ENCODE assay signal across 8 cellular contexts in the genomic region with DNA sequence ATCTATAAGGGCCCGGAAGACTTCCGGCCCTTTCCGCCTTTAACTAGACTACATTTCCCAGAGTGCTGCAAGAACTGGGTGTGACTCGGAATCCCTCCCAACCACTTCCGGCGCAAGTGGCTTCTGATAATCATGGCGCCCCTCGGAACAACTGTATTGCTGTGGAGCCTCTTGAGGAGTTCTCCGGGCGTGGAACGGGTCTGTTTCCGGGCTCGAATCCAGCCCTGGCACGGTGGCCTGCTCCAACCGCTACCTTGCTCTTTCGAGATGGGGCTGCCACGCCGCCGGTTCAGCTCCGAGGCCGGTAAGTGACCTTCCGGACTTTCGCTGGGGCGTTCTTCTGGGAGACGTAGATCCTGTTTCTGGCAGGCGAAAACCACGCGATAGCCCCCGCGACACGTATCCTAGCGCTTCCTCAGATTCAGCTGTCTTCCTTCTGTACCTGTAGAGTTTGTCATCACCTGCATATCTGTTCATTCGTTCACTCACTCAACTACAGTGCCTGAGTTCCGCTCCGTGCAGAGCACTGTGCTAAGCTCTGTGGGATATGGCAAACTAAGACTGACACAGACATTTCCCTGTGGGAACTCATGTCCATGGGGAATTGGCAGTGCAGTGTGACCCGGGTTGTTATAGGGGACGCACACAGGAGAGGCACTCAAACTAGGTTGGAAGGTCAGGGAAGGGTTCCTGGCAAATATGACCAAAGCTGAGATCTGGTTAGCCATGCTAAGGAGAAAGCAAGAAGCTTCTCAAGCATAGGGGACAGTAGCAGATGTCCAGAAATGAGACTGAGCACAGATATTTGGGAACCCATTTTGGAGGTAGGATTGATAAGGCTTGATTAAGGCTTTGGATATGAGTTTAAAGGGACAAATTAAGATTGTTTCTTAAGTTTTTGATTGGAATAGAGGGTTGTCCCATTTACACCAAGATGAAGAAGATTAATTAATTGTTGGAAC. TPM values are rescaled to one million over a fixed set of nuclear protein-coding genes. Genes with fewer than 3 reads are reported as not detected.
DNase-seq lines count a peak whose midpoint lies in the region; ATAC-seq and TF ChIP-seq lines count a peak whose summit lies in the region.

TSS of gene MRPS22 (plus strand) at position 126 of the 962 bp plus-strand sequence. CDS start at position 133, 7 bp downstream.

- H3K4me3 Mint-ChIP-seq in activated CD4-positive, alpha-beta T cell treated with anti-CD3 and anti-CD28 coated beads, Interleukin-2, amount 10 ng/mL, durations not matched to agents 7 days and 5 days, result peak within 1 kb of the TSS; percentile 2

- peak; percentile 98 for ATAC-seq in GM19328 (IDR thresholded peaks at IDR 0.05; ENCODE audit: unreplicated experiment)
- peak; percentile 98 for ATAC-seq in HG03520 (IDR thresholded peaks at IDR 0.05; ENCODE audit: unreplicated experiment)
- ATAC-seq in left lung, result peak; percentile 99

- intact Hi-C loops in left lung (cut with DNase I), result no loop called here

- H3K27me3 ChIP-seq in BJ (ENCODE audit: control insufficient read depth, insufficient read depth, low read length) (no peaks in the 10 kb centered on the region), left lung (peaks cover 0 to 6% of the 10 kb centered on the region in 2 donors)

- H3K36me3 ChIP-seq in BJ (ENCODE audit: control insufficient read depth, insufficient read depth, low read length), result 0 out of 2 replicates have a peak, but pooled peaks cover 6% of the 10 kb centered on the region
- H3K36me3 ChIP-seq in left lung, result peaks cover 0 to 24% of the 10 kb centered on the region in 2 donors

- TF ChIP-seq CTCF in BJ (IDR thresholded peaks at IDR 0.05; ENCODE audit: insufficient read depth, low read depth, low read length) (no peak), left lung (IDR thresholded peaks at IDR 0.05) (no peak)

- peaks cover 11 to 17% of the 10 kb centered on the region in 2 donors for H3K4me1 ChIP-seq in left lung

- peaks cover 5% of the 10 kb centered on the region for H3K27me3 Mint-ChIP-seq in activated CD4-positive, alpha-beta T cell treated with anti-CD3 and anti-CD28 coated beads, Interleukin-2, amount 10 ng/mL, durations not matched to agents 7 days and 5 days

- no peak within 1 kb of the TSS for H3K27ac Mint-ChIP-seq in activated CD4-positive, alpha-beta T cell treated with anti-CD3 and anti-CD28 coated beads, Interleukin-2, amount 10 ng/mL, durations not matched to agents 7 days and 5 days

- peaks cover 9% of the 10 kb centered on the region for H3K4me1 Mint-ChIP-seq in activated CD4-positive, alpha-beta T cell treated with anti-CD3 and anti-CD28 coated beads, Interleukin-2, amount 10 ng/mL, durations not matched to agents 7 days and 5 days

- CTCF ChIA-PET in BJ (lab: Yijun Ruan, JAX), result interaction anchor here (0.8 to 2.0 kb wide), 2 partner anchors 12 to 232 kb away, joined by 3 to 8 read pairs; no protein-coding TSS in a partner anchor
- CTCF ChIA-PET in activated CD4-positive, alpha-beta T cell treated with anti-CD3 and anti-CD28 coated beads, Interleukin-2, amount 10 ng/mL, durations not matched to agents 7 days and 5 days (lab: Charles Lee), result interaction anchor here (0.9 to 2.0 kb wide), 4 partner anchors 10 to 408 kb away, joined by 3 to 6 read pairs (median 4); no protein-coding TSS in a partner anchor

- POLR2A ChIA-PET in BJ (lab: Charles Lee), result interaction anchor here (0.6 kb wide), 1 partner anchor 42 kb away, joined by 6 read pairs; no protein-coding TSS in a partner anchor
- POLR2A ChIA-PET in activated CD4-positive, alpha-beta T cell treated with anti-CD3 and anti-CD28 coated beads, Interleukin-2, amount 10 ng/mL, durations not matched to agents 7 days and 5 days (lab: Charles Lee), result no interaction called here

- peak within 1 kb of the TSS; percentile 65 to 89 for H3K27ac ChIP-seq in left lung

- H3K4me3 ChIP-seq in BJ (ENCODE audit: low read depth, low read length) (peak within 1 kb of the TSS; percentile 70), left lung (peak within 1 kb of the TSS; percentile 82 to 83)

- DNase-seq in BJ (ENCODE audit: low read depth) (peak; percentile 49), NCI-H69 (lab: John Stamatoyannopoulos, UW) (peak; percentile 82), dermis blood vessel endothelial cell (peak; percentile 93), left lung (peak; percentile 84 to 88)
- DNase-seq in activated CD4-positive, alpha-beta T cell treated with anti-CD3 and anti-CD28 coated beads, Interleukin-2, amount 10 ng/mL, durations not matched to agents 7 days and 5 days, result peak; percentile 90
- peak; percentile 67 to 70 for DNase-seq in stimulated activated CD4-positive, alpha-beta T cell treated with anti-CD3 and anti-CD28 coated beads, Interleukin-2, amount 100 ng/mL, for 48 hours

- H3K36me3 Mint-ChIP-seq in activated CD4-positive, alpha-beta T cell treated with anti-CD3 and anti-CD28 coated beads, Interleukin-2, amount 10 ng/mL, durations not matched to agents 7 days and 5 days (ENCODE audit: low read depth), result peaks cover 5% of the 10 kb centered on the region

- H3K9me3 Mint-ChIP-seq in activated CD4-positive, alpha-beta T cell treated with anti-CD3 and anti-CD28 coated beads, Interleukin-2, amount 10 ng/mL, durations not matched to agents 7 days and 5 days, result no peaks in the 10 kb centered on the region

- H3K9me3 ChIP-seq in left lung, result no peaks in the 10 kb centered on the region

RNA-seq across cellular contexts. Expression of gene MRPS22, which starts in this region (rescaled TPM):
- polyA plus RNA-seq in BJ (2011; rRNA removed), result 38.2 and 58.3 TPM in 2 replicates
- 16.3 and 17.0 TPM in 2 replicates for polyA minus RNA-seq in BJ (2011; rRNA and poly(A)+ RNA removed)
- total RNA-seq in activated CD4-positive, alpha-beta T cell treated with anti-CD3 and anti-CD28 coated beads, Interleukin-2, amount 10 ng/mL, durations not matched to agents 7 days and 5 days, result 10 to 100 TPM; 36.2 to 41.8 TPM
- total RNA-seq in dermis blood vessel endothelial cell, result 71.5 and 86.7 TPM in 2 replicates
- 10 to 100 TPM; 28.4 to 36.8 TPM for total RNA-seq in left lung

Comparison
In these comparisons a context has a peak if more than half of its experiments do, and no peak if none do; other contexts are left out.
1. Peak in every context shown above with its lines: DNase-seq, ATAC-seq, H3K4me3 ChIP-seq and H3K27ac ChIP-seq.